In the genomic region with DNA sequence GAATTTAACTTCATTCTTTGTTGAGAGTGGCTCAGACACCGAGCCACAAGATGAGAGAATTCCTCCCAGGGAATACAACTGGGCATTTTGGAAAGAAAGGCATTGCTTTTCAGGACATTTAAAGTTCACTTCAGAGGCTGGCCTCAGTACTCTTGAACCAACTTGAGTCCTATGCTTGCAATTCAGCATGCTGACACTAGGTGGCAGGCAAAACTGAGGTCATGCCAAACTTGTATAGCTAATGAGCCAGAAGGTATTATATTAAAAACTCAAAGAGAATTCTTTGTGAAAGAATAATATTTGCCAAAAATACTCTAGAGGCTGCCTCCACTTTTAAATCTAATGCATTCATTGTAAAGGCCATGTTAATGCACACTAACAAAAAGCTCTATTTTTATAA, we compare ENCODE assay signal across 8 cellular contexts.
A peak's percentile ranks its signal among the peaks of the same experiment; 100 is the strongest.
DNase-seq lines count a peak whose midpoint lies in the region; ATAC-seq and TF ChIP-seq lines count a peak whose summit lies in the region.

No MANE protein-coding gene starts in this region.

- H3K79me2 ChIP-seq in mesendoderm (ENCODE audit: control insufficient read depth, insufficient read depth, low read length), result no peaks in the 10 kb centered on the region

- peaks cover 17% of the 10 kb centered on the region; the same call in 1 of the 2 replicates for H3K4me1 ChIP-seq in Caco-2
- H3K4me1 ChIP-seq in mesendoderm (ENCODE audit: control insufficient read depth, low read depth, low read length), result no peaks in the 10 kb centered on the region

- no CpG with 5 or more reads among the region's 1 CpG for WGBS in mesendoderm (ENCODE audit: extremely low coverage, insufficient coverage, low lambda C conversion rate)

- peak; percentile 60 for ATAC-seq in HG02642 (IDR thresholded peaks at IDR 0.05; ENCODE audit: poor library complexity, unreplicated experiment)
- ATAC-seq in activated CD8-positive, alpha-beta T cell treated with anti-CD3 and anti-CD28 coated beads, Interleukin-2, amount 10 ng/mL, durations not matched to agents 7 days and 5 days, result no peak
- no peak for ATAC-seq in esophagus mucosa
- ATAC-seq in HG03108 (IDR thresholded peaks at IDR 0.05; ENCODE audit: unreplicated experiment), result no peak

- no peak overlapping the region for H3K56ac ChIP-seq in mesendoderm (ENCODE audit: low read length)

- H3K9ac ChIP-seq in mesendoderm (ENCODE audit: low read length), result no peak overlapping the region

- intact Hi-C loops in Caco-2 (cut with micrococcal nuclease; ENCODE audit: unreplicated experiment), result no loop called here

- no peak overlapping the region for H2AK5ac ChIP-seq in mesendoderm (ENCODE audit: low read length)

- DNase-seq in Caco-2, result no peak
- DNase-seq in activated CD8-positive, alpha-beta T cell treated with anti-CD3 and anti-CD28 coated beads, Interleukin-2, amount 10 ng/mL, durations not matched to agents 7 days and 5 days, result peak; percentile 46
- DNase-seq in mesendoderm, result peak; percentile 58
- DNase-seq in H4 (ENCODE audit: low spot score), result no peak
- DNase-seq in NCI-H2029 (lab: John Stamatoyannopoulos, UW), result no peak

- no peak overlapping the region for H3K4me3 Mint-ChIP-seq in Caco-2 (ENCODE audit: unreplicated experiment)
- H3K4me3 Mint-ChIP-seq in activated CD8-positive, alpha-beta T cell treated with anti-CD3 and anti-CD28 coated beads, Interleukin-2, amount 10 ng/mL, durations not matched to agents 7 days and 5 days, result no peak overlapping the region

- H3K4me1 Mint-ChIP-seq in Caco-2 (ENCODE audit: low read depth, unreplicated experiment), result peaks cover 7% of the 10 kb centered on the region
- H3K4me1 Mint-ChIP-seq in activated CD8-positive, alpha-beta T cell treated with anti-CD3 and anti-CD28 coated beads, Interleukin-2, amount 10 ng/mL, durations not matched to agents 7 days and 5 days (ENCODE audit: low read depth), result no peaks in the 10 kb centered on the region

- peaks cover 5% of the 10 kb centered on the region for H3K36me3 Mint-ChIP-seq in Caco-2 (ENCODE audit: insufficient read depth, unreplicated experiment)
- no peaks in the 10 kb centered on the region for H3K36me3 Mint-ChIP-seq in activated CD8-positive, alpha-beta T cell treated with anti-CD3 and anti-CD28 coated beads, Interleukin-2, amount 10 ng/mL, durations not matched to agents 7 days and 5 days (ENCODE audit: low read depth)

- no peaks in the 10 kb centered on the region for H3K79me1 ChIP-seq in mesendoderm (ENCODE audit: low read length)

- H3K18ac ChIP-seq in mesendoderm (ENCODE audit: low read length), result no peak overlapping the region

- no peak overlapping the region for H3K27ac ChIP-seq in mesendoderm (ENCODE audit: low read depth, low read length)

- no peak overlapping the region for H2BK120ac ChIP-seq in mesendoderm (ENCODE audit: low read depth, low read length)

- no peaks in the 10 kb centered on the region for H3K27me3 Mint-ChIP-seq in Caco-2 (ENCODE audit: insufficient read depth, unreplicated experiment)
- H3K27me3 Mint-ChIP-seq in activated CD8-positive, alpha-beta T cell treated with anti-CD3 and anti-CD28 coated beads, Interleukin-2, amount 10 ng/mL, durations not matched to agents 7 days and 5 days (ENCODE audit: low read depth), result no peaks in the 10 kb centered on the region

- BruUV-seq in Caco-2 (replicated peaks; lab: Mats Ljungman, UMichigan), result no TSS peak

- H4K5ac ChIP-seq in mesendoderm (ENCODE audit: low read length), result no peak overlapping the region

- no peak overlapping the region for H4K8ac ChIP-seq in mesendoderm (ENCODE audit: low read depth, low read length)

- no peak overlapping the region for H2BK15ac ChIP-seq in mesendoderm (replicated peaks; ENCODE audit: low read depth)

- peaks cover 15% of the 10 kb centered on the region for H3K9me3 Mint-ChIP-seq in Caco-2 (ENCODE audit: unreplicated experiment)
- H3K9me3 Mint-ChIP-seq in activated CD8-positive, alpha-beta T cell treated with anti-CD3 and anti-CD28 coated beads, Interleukin-2, amount 10 ng/mL, durations not matched to agents 7 days and 5 days (ENCODE audit: insufficient read depth), result peaks cover 4% of the 10 kb centered on the region

- H2BK5ac ChIP-seq in mesendoderm (ENCODE audit: low read length), result no peak overlapping the region

- H3K9me3 ChIP-seq in Caco-2, result no peaks in the 10 kb centered on the region

- H3K36me3 ChIP-seq in Caco-2 (ENCODE audit: control insufficient read depth, insufficient read depth, low read length), result no peaks in the 10 kb centered on the region
- H3K36me3 ChIP-seq in mesendoderm (ENCODE audit: control insufficient read depth, insufficient read depth, low read length), result no peaks in the 10 kb centered on the region

- POLR2A ChIA-PET in Caco-2 (lab: Charles Lee), result no interaction called here
- POLR2A ChIA-PET in activated CD8-positive, alpha-beta T cell treated with anti-CD3 and anti-CD28 coated beads, Interleukin-2, amount 10 ng/mL, durations not matched to agents 7 days and 5 days (lab: Charles Lee), result no interaction called here

- CTCF ChIA-PET in Caco-2 (lab: Charles Lee), result no interaction called here
- CTCF ChIA-PET in activated CD8-positive, alpha-beta T cell treated with anti-CD3 and anti-CD28 coated beads, Interleukin-2, amount 10 ng/mL, durations not matched to agents 7 days and 5 days (lab: Charles Lee), result interaction anchor here (0.7 to 1.7 kb wide), 4 partner anchors 18 to 1298 kb away, joined by 3 to 4 read pairs (median 4); no protein-coding TSS in a partner anchor

- H3K4ac ChIP-seq in mesendoderm (ENCODE audit: low read depth, low read length), result no peak overlapping the region

- peak; percentile 33 to 66 for TF ChIP-seq CTCF in Caco-2 (IDR thresholded peaks at IDR 0.05; ENCODE audit: insufficient read depth in 1 of 2, low read depth in 1 of 2, low read length in 1 of 2, severe bottlenecking in 1 of 2, unreplicated experiment in 1 of 2)

- H3K4me2 ChIP-seq in mesendoderm (ENCODE audit: low read length), result no peak overlapping the region

- H3K27ac Mint-ChIP-seq in Caco-2 (ENCODE audit: unreplicated experiment), result no peak overlapping the region
- no peak overlapping the region for H3K27ac Mint-ChIP-seq in activated CD8-positive, alpha-beta T cell treated with anti-CD3 and anti-CD28 coated beads, Interleukin-2, amount 10 ng/mL, durations not matched to agents 7 days and 5 days

- H3K4me3 ChIP-seq in Caco-2 (ENCODE audit: low read depth, low read length), result no peak overlapping the region
- no peak overlapping the region for H3K4me3 ChIP-seq in mesendoderm (ENCODE audit: low read length)

- no peak overlapping the region for H3K23ac ChIP-seq in mesendoderm (ENCODE audit: low read length)

- H3K27me3 ChIP-seq in Caco-2 (replicated peaks; ENCODE audit: control insufficient read depth, insufficient read depth, low read length) (no peaks in the 10 kb centered on the region), mesendoderm (ENCODE audit: insufficient read depth, low read length, poor library complexity) (no peaks in the 10 kb centered on the region)

Comparison
In these comparisons a context has a peak if more than half of its experiments do, and no peak if none do; other contexts are left out.
1. DNase-seq: peak in activated CD8-positive, alpha-beta T cell treated with anti-CD3 and anti-CD28 coated beads, Interleukin-2, amount 10 ng/mL, durations not matched to agents 7 days and 5 days (single experiment) and mesendoderm (single experiment); none in Caco-2 (0 of 2), H4 (single experiment) and NCI-H2029 (single experiment).